Comparison of ENCODE assay signal across 9 cellular contexts in the genomic region with DNA sequence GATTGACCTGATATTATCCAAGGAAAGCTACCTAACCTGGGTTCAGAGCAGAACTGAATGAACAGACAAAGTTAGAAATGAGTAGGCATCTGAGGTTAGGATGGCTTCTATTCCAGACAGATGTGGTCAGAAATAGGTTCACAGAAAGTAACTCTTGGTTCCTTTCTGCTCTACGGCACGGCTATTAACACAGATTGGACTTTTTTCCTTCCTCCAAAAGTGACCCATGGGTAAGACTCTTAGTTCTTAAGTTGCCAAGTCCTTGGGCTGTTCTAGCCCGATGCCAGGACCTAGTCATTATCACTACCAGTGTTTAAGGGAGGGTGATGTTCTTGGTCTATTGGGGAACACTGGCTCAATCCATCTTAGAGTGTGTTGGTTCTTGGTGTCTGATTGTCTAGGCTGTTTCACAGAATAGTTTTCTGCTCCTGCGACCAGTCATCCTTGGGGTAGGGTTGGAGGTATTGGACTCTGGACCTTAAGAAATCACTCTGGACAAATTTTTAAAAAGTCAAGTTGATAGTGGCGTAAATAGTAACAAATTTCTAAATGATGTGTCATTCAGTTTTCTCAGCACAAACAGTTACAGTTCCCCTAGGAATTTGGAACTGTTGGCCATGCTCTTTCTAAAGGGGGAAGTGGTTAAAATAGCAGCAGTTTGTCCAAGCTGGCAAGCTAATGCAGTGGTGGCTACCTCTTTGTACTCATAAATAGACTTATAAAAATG.
DNase-seq lines count a peak whose midpoint lies in the region; ATAC-seq and TF ChIP-seq lines count a peak whose summit lies in the region.
"Had no signal": no experiment of that assay in that cellular context is flagged by ENCODE, and none has a peak within 500 bp of the region (broad histone marks: within the 10 kb centered on the region; RNA-seq: fewer than 3 reads in every experiment).

No MANE protein-coding gene starts in this region.

- H3K36me3 ChIP-seq in spleen (no peaks in the 10 kb centered on the region), neuronal stem cell (replicated peaks in 1 of 2; ENCODE audit: control insufficient read depth in 2 of 2, insufficient read depth in 2 of 2, low read length in 2 of 2) (no peaks in the 10 kb centered on the region)

- 31 to 56% (median 36%) methylated on average over 5 of the region's 5 CpGs for WGBS in spleen, 5 donors
- no CpG with 5 or more reads among the region's 5 CpGs for WGBS in neuronal stem cell (ENCODE audit: extremely low coverage in 2 of 2, insufficient read length in 2 of 2, insufficient replicate concordance in 1 of 2), 2 donors

- no peak overlapping the region for H3K18ac ChIP-seq in neuronal stem cell (ENCODE audit: low read length)

- H3K4me2 ChIP-seq in neuronal stem cell (ENCODE audit: insufficient read depth, low read length, poor library complexity, severe bottlenecking), result no peak overlapping the region

- H3K79me1 ChIP-seq in neuronal stem cell (ENCODE audit: low read depth, low read length), result no peaks in the 10 kb centered on the region

- H2AFZ ChIP-seq in neuronal stem cell (ENCODE audit: low read length), result no peak overlapping the region

- H3K4me1 ChIP-seq in spleen (peaks cover 0 to 20% (median 4%) of the 10 kb centered on the region in 6 donors), neuronal stem cell (ENCODE audit: control insufficient read depth in 2 of 2, insufficient read depth in 1 of 2, low read depth in 1 of 2, low read length in 2 of 2) (peaks cover 0 to 2% of the 10 kb centered on the region in 2 donors)

- H3K9me3 ChIP-seq in spleen, result peaks cover 0 to 4% (median 0%) of the 10 kb centered on the region in 8 donors
- H3K9me3 ChIP-seq in neuronal stem cell (replicated peaks in 1 of 2; ENCODE audit: control insufficient read depth in 2 of 2, insufficient read depth in 1 of 2, low read depth in 1 of 2, low read length in 2 of 2), result no peaks in the 10 kb centered on the region

- H3K4me3 ChIP-seq in cardiac fibroblast (replicated peaks in 1 of 2; ENCODE audit: low read depth in 2 of 2, low read length in 2 of 2) (no peak overlapping the region), spleen (no peak overlapping the region), neuronal stem cell (ENCODE audit: low read length in 2 of 2) (no peak overlapping the region)

- TF ChIP-seq CTCF in cardiac fibroblast (IDR thresholded peaks at IDR 0.05; ENCODE audit: low read depth, low read length) (no peak), spleen (IDR thresholded peaks at IDR 0.05 in 8 of 11, conservative IDR thresholded peaks at IDR 0.05 in 3 of 11) (no peak)

- H3K27me3 ChIP-seq in spleen (replicated peaks in 1 of 7) (no peaks in the 10 kb centered on the region), neuronal stem cell (ENCODE audit: control insufficient read depth in 3 of 3, insufficient read depth in 3 of 3, low read depth in 1 of 3, low read length in 3 of 3) (no peaks in the 10 kb centered on the region)

- H3K27ac ChIP-seq in spleen (peak overlapping the region in 6 of 8 donors; percentile 41 to 73 (median 65)), neuronal stem cell (replicated peaks; ENCODE audit: low read length) (no peak overlapping the region)

- H4K8ac ChIP-seq in neuronal stem cell (ENCODE audit: low read depth, low read length), result no peak overlapping the region

- peak; percentile 47 to 86 for DNase-seq in cardiac fibroblast (ENCODE audit: low read depth in 2 of 2)
- DNase-seq in spleen, result no peak
- DNase-seq in NCI-H1694 (lab: John Stamatoyannopoulos, UW), result no peak
- no peak for DNase-seq in neuronal stem cell (ENCODE audit: low spot score)
- no peak for DNase-seq in COLO668 (lab: John Stamatoyannopoulos, UW; ENCODE audit: unreplicated experiment)
- DNase-seq in T-helper 9 cell, result no peak
- DNase-seq: erythroblast had no signal

- no peak overlapping the region for H2AK5ac ChIP-seq in neuronal stem cell (ENCODE audit: low read depth, low read length)

- no peak overlapping the region for H3K23ac ChIP-seq in neuronal stem cell (ENCODE audit: low read depth, low read length, poor library complexity)

- no peak overlapping the region for H2BK5ac ChIP-seq in neuronal stem cell (ENCODE audit: low read length)

- H2BK12ac ChIP-seq in neuronal stem cell (ENCODE audit: low read length), result no peak overlapping the region

- intact Hi-C loops in spleen (cut with DNase I; ENCODE audit: low total_unique reads), result no loop called here

- H2BK15ac ChIP-seq in neuronal stem cell (ENCODE audit: low read length), result no peak overlapping the region

- H3K14ac ChIP-seq in neuronal stem cell (ENCODE audit: low read length), result no peak overlapping the region

- no peak for TF ChIP-seq POLR2A in spleen (IDR thresholded peaks at IDR 0.05)

- no peak overlapping the region for H2BK120ac ChIP-seq in neuronal stem cell (ENCODE audit: low read depth, low read length)

- H3K9ac ChIP-seq in neuronal stem cell (ENCODE audit: low read depth, low read length, poor library complexity), result no peak overlapping the region

- peak; percentile 63 for ATAC-seq in GM18867 (IDR thresholded peaks at IDR 0.05; ENCODE audit: unreplicated experiment)
- peak; percentile 43 for ATAC-seq in HG03159 (IDR thresholded peaks at IDR 0.05; ENCODE audit: unreplicated experiment)

- H3K4ac ChIP-seq in neuronal stem cell (ENCODE audit: low read length), result no peak overlapping the region

- no peak overlapping the region for H4K91ac ChIP-seq in neuronal stem cell (ENCODE audit: low read depth, low read length, poor library complexity)

Comparison
In these comparisons a context has a peak if more than half of its experiments do, and no peak if none do; other contexts are left out.
1. DNase-seq: peak in cardiac fibroblast (2 of 2); none in spleen (single experiment), NCI-H1694 (single experiment), neuronal stem cell (single experiment), COLO668 (single experiment) and T-helper 9 cell (single experiment).